ENCODE assay signal across 12 cellular contexts in the genomic region with DNA sequence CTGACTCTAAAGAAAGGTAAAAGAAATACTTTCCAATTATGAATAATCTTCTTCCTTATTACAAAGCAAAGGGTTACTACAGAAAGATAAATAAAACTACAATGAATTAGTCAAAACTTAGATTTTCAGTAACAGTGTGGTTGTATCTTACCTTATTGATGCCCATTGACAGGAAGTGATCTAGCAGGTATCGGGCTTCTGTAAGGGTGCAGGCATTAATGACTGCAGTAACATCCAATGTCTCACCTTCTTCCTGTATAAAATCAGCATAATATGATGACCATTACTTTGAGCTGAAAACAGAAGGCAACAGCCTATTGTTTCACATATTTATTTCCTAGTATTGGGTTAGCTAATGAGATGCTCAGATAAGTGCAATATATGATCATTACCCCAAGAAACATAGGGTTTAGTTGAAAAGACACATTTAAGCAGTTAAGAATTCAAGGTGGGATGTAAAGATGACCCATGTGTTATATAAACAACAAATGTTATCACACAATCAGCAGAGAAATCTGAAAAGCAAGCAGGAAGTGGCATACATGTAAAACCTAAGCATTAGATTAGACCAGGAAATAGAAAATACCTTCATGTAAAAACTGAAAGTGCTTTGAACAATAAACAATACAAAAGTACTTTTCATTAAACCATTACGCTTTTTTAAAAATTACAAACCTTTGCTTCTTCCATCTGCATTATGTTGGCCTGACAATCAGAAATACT.
"Had no signal": no experiment of that assay in that cellular context is flagged by ENCODE, and none has a peak within 500 bp of the region (broad histone marks: within the 10 kb centered on the region; RNA-seq: fewer than 3 reads in every experiment).

No MANE protein-coding gene starts in this region.

- H3K9me3 Mint-ChIP-seq: activated T-helper 2 cell treated with anti-CD3 and anti-CD28 coated beads, Interferon-gamma antibody, Interleukin-2, Interleukin-4, amounts not matched to agents 10 μg/mL and 5 μg/mL and 100 μg/mL, durations not matched to agents 14 hours and 24 hours and 36 hours; nephron progenitor cell had no signal

- H3K4me1 ChIP-seq: colonic mucosa, upper lobe of right lung had no signal

- DNase-seq: activated CD8-positive, alpha-beta memory T cell treated with anti-CD3 and anti-CD28 coated beads, Interleukin-2, amount 50 U/mL, for 4 hours; colonic mucosa; foreskin keratinocyte; left colon; nephron progenitor cell; Right ventricle myocardium superior; stimulated activated CD4-positive, alpha-beta T cell treated with anti-CD3 and anti-CD28 coated beads, Interleukin-12 subunit alpha, Interleukin-12 subunit beta, amount 100 ng/mL, for 4 hours; stimulated activated naive CD4-positive, alpha-beta T cell treated with Interleukin-2 at 50 U/mL for 16 hours; upper lobe of right lung had no signal

- H3K36me3 ChIP-seq: colonic mucosa, upper lobe of right lung had no signal

- H3K9me3 ChIP-seq: colonic mucosa, upper lobe of right lung had no signal

- H3K4me3 ChIP-seq: colonic mucosa, upper lobe of right lung had no signal

- H3K4me3 Mint-ChIP-seq: nephron progenitor cell had no signal

- H3K4me1 Mint-ChIP-seq: nephron progenitor cell had no signal

- H3K27me3 ChIP-seq: colonic mucosa, foreskin keratinocyte, upper lobe of right lung had no signal

- ATAC-seq: foreskin keratinocyte, left colon, sciatic nerve, SK-N-SH treated with all-trans-retinoic acid at 6 μM for 48 hours, upper lobe of right lung had no signal

- H3K27ac ChIP-seq: colonic mucosa, foreskin keratinocyte, upper lobe of right lung had no signal

- H3K27ac Mint-ChIP-seq: nephron progenitor cell had no signal
